Comparison of ENCODE assay signal across 10 cellular contexts in genomic region chr1:153509729-153510354, GRCh38. TPM values are rescaled to one million over a fixed set of nuclear protein-coding genes. Genes with fewer than 3 reads are reported as not detected.
DNase-seq lines count a peak whose midpoint lies in the region; ATAC-seq, FAIRE-seq and TF ChIP-seq lines count a peak whose summit lies in the region.
"Had no signal": no experiment of that assay in that cellular context is flagged by ENCODE, and none has a peak within 500 bp of the region (broad histone marks: within the 10 kb centered on the region; RNA-seq: fewer than 3 reads in every experiment).

No MANE protein-coding gene starts in this region.

- H3K27ac Mint-ChIP-seq in astrocyte (ENCODE audit: unreplicated experiment) = no peak overlapping the region

- no peak for ATAC-seq in lung (ENCODE audit: insufficient read depth, low FRiP score)
- ATAC-seq in stimulated activated naive CD8-positive, alpha-beta T cell treated with anti-CD3 and anti-CD28 coated beads, Interleukin-15, Interleukin-2, amounts not matched to agents 100 U/mL and 50 U/mL, for 24 hours = peak; percentile 44
- no peak for ATAC-seq in GM21619 (IDR thresholded peaks at IDR 0.05; ENCODE audit: unreplicated experiment)
- ATAC-seq in HG03139 (IDR thresholded peaks at IDR 0.05; ENCODE audit: unreplicated experiment) = no peak

- no peaks in the 10 kb centered on the region for H3K27me3 Mint-ChIP-seq in astrocyte (ENCODE audit: low read depth, unreplicated experiment)

- no peaks in the 10 kb centered on the region for H3K9me2 ChIP-seq in Karpas-422 (replicated peaks; ENCODE audit: insufficient read depth, low read length)

- H3K9ac ChIP-seq in Karpas-422 (ENCODE audit: low read length) (no peak overlapping the region), astrocyte (ENCODE audit: low read length) (no peak overlapping the region)

- H3K4me2 ChIP-seq in Karpas-422 (ENCODE audit: low read depth, low read length, poor library complexity, severe bottlenecking) (no peak overlapping the region), astrocyte (ENCODE audit: low read length) (no peak overlapping the region)

- H3K4me3 Mint-ChIP-seq in astrocyte (ENCODE audit: unreplicated experiment) = peak overlapping the region; percentile 15

- no peaks in the 10 kb centered on the region for H3K9me3 ChIP-seq in Karpas-422 (ENCODE audit: low read length)
- H3K9me3 ChIP-seq in astrocyte (ENCODE audit: insufficient read depth, low read depth, low read length) = no peaks in the 10 kb centered on the region
- H3K9me3 ChIP-seq in lung (ENCODE audit: control insufficient read depth in 2 of 2, insufficient read depth in 1 of 2, low read length in 1 of 2) = no peaks in the 10 kb centered on the region
- H3K9me3 ChIP-seq: thyroid gland had no signal

- H3K4me3 ChIP-seq in Karpas-422 (ENCODE audit: low read length) (no peak overlapping the region), astrocyte (ENCODE audit: insufficient read depth, low read depth, low read length) (no peak overlapping the region), lung (no peak overlapping the region)
- H3K4me3 ChIP-seq: thyroid gland had no signal

- 56 to 72% methylated on average over 4 of the region's 4 CpGs for WGBS in lung, 2 donors

- H3K36me3 ChIP-seq in Karpas-422 (ENCODE audit: insufficient read depth, low read length) (no peaks in the 10 kb centered on the region), astrocyte (ENCODE audit: insufficient read depth, low read length) (no peaks in the 10 kb centered on the region), lung (ENCODE audit: control insufficient read depth in 2 of 2, insufficient read depth in 2 of 2, low read length in 2 of 2) (no peaks in the 10 kb centered on the region)
- H3K36me3 ChIP-seq: thyroid gland had no signal

- H3K27me3 ChIP-seq in Karpas-422 (ENCODE audit: low read length) (no peaks in the 10 kb centered on the region), astrocyte (ENCODE audit: insufficient read depth, low read length) (no peaks in the 10 kb centered on the region), lung (ENCODE audit: control insufficient read depth, insufficient read depth) (no peaks in the 10 kb centered on the region)
- H3K27me3 ChIP-seq: thyroid gland had no signal

- DNase-seq in DMS53 (lab: John Stamatoyannopoulos, UW) (peak; percentile 73), Karpas-422 (peak; percentile 80), T-helper 22 cell (ENCODE audit: low read depth) (peak; percentile 22), astrocyte (ENCODE audit: low read depth) (no peak), lung (ENCODE audit: low spot score) (peak; percentile 59)
- peak; percentile 81 for DNase-seq in stimulated activated naive CD8-positive, alpha-beta T cell treated with anti-CD3 and anti-CD28 coated beads, Interleukin-15, Interleukin-2, amounts not matched to agents 100 U/mL and 50 U/mL, for 24 hours

- FAIRE-seq in astrocyte (lab: Jason Lieb, UNC) = no peak

- H3K27ac ChIP-seq in Karpas-422 (ENCODE audit: low read length) (no peak overlapping the region), astrocyte (ENCODE audit: low read depth, low read length) (no peak overlapping the region), lung (ENCODE audit: low read depth in 1 of 2, low read length in 1 of 2) (no peak overlapping the region)
- H3K27ac ChIP-seq: thyroid gland had no signal

- no peaks in the 10 kb centered on the region for H3K36me3 Mint-ChIP-seq in astrocyte (ENCODE audit: low read depth, unreplicated experiment)

- H3K4me1 ChIP-seq in Karpas-422 (ENCODE audit: low read length) = no peaks in the 10 kb centered on the region
- H3K4me1 ChIP-seq in astrocyte (ENCODE audit: insufficient read depth, low read length) = peaks cover 21% of the 10 kb centered on the region
- H3K4me1 ChIP-seq in lung (ENCODE audit: control insufficient read depth in 2 of 2, insufficient read depth in 2 of 2, low read length in 2 of 2) = peaks cover 0 to 4% of the 10 kb centered on the region in 2 donors

- H3K79me2 ChIP-seq in Karpas-422 (ENCODE audit: low read length) (no peaks in the 10 kb centered on the region), astrocyte (ENCODE audit: insufficient read depth, low read length) (no peaks in the 10 kb centered on the region)

- no peak overlapping the region; the same call in 1 of the 2 replicates for H2AFZ ChIP-seq in Karpas-422 (ENCODE audit: low read length)
- H2AFZ ChIP-seq in astrocyte (ENCODE audit: low read depth, low read length) = no peak overlapping the region

- H4K20me1 ChIP-seq in Karpas-422 (ENCODE audit: insufficient read depth, low read depth, low read length) (no peaks in the 10 kb centered on the region), astrocyte (ENCODE audit: insufficient read depth, low read length) (no peaks in the 10 kb centered on the region)

- peaks cover 23% of the 10 kb centered on the region for H3K4me1 Mint-ChIP-seq in astrocyte (ENCODE audit: low read depth, unreplicated experiment)

- peaks cover 2% of the 10 kb centered on the region for H3K9me3 Mint-ChIP-seq in astrocyte (ENCODE audit: unreplicated experiment)

- TF ChIP-seq CTCF in astrocyte (IDR thresholded peaks at IDR 0.05; ENCODE audit: insufficient read depth, low read depth, low read length) (peak; percentile 74), lung (IDR thresholded peaks at IDR 0.05; ENCODE audit: control extremely low read depth, extremely low read depth) (peak; percentile 37)

RNA-seq across cellular contexts. Expression of gene S100A6, which starts 25.9 kb away (rescaled TPM):
- 26.8 and 43.3 TPM in 2 replicates for total RNA-seq in Karpas-422 (2014; rRNA removed; shearing (Covaris generic); ENCODE audit: low replicate concordance)
- total RNA-seq in astrocyte (74.4 and 125 TPM in 2 replicates), lung (1,000 to 10,000 TPM in 1 of 2 donors, 100 to 1,000 TPM in 1; 165 to 1,591 TPM)
- over 10,000 TPM in 1 of 2 donors, 1,000 to 10,000 TPM in 1; 2,413 to 10,136 TPM for polyA plus RNA-seq in lung

RNA-seq across cellular contexts. Expression of gene S100A5, which starts 30.9 kb away (rescaled TPM):
- not detected in 2 replicates for total RNA-seq in Karpas-422 (2014; rRNA removed; shearing (Covaris generic); ENCODE audit: low replicate concordance)
- total RNA-seq in astrocyte = 0.39 TPM in 1 of 2 replicates, not detected in the other
- total RNA-seq in lung = under 1 TPM in 1 of 2 donors, not detected in 1; 0.31 TPM
- under 1 TPM; 0.31 to 0.32 TPM for polyA plus RNA-seq in lung

RNA-seq across cellular contexts. Expression of gene S100A4, which starts 35.8 kb away (rescaled TPM):
- 1.2 TPM in 1 of 2 replicates, not detected in the other for total RNA-seq in Karpas-422 (2014; rRNA removed; shearing (Covaris generic); ENCODE audit: low replicate concordance)
- 58.5 and 69.3 TPM in 2 replicates for total RNA-seq in astrocyte
- 100 to 1,000 TPM in 1 of 2 donors, 10 to 100 TPM in 1; 44.0 to 665 TPM for total RNA-seq in lung
- polyA plus RNA-seq in lung = 1,000 to 10,000 TPM in 1 of 2 donors, 100 to 1,000 TPM in 1; 860 to 2,351 TPM

RNA-seq across cellular contexts. Expression of gene S100A3, which starts 39.2 kb away (rescaled TPM):
- total RNA-seq in Karpas-422 (2014; rRNA removed; shearing (Covaris generic); ENCODE audit: low replicate concordance) = not detected in 2 replicates
- total RNA-seq in astrocyte = 12.8 and 14.6 TPM in 2 replicates
- total RNA-seq in lung = 1 to 10 TPM; 3.0 to 5.4 TPM
- 1 to 10 TPM; 6.5 to 8.0 TPM for polyA plus RNA-seq in lung
- total RNA-seq: T-helper 1 cell treated with Interleukin-12 subunit alpha and Interleukin-12 subunit beta and Interleukin-4 antibody, amounts not matched to agents 30 ng/mL and 1 ng/mL, for 36 hours had no signal

RNA-seq across cellular contexts. Expression of gene S100A7, which starts 49.4 kb away (rescaled TPM):
- total RNA-seq in Karpas-422 (2014; rRNA removed; shearing (Covaris generic); ENCODE audit: low replicate concordance) = not detected in 2 replicates
- total RNA-seq in astrocyte (not detected in 2 replicates), lung (not detected)
- under 1 TPM in 1 of 2 donors, not detected in 1; 0.47 TPM for polyA plus RNA-seq in lung
- total RNA-seq: T-helper 1 cell treated with Interleukin-12 subunit alpha and Interleukin-12 subunit beta and Interleukin-4 antibody, amounts not matched to agents 30 ng/mL and 1 ng/mL, for 36 hours; thyroid gland had no signal

Comparison
In these comparisons a context has a peak if more than half of its experiments do, and no peak if none do; other contexts are left out.
1. RNA of gene S100A4, which starts 35.8 kb away (total RNA-seq): 44.0 to 665 TPM in lung and 58.5 to 69.3 TPM in astrocyte; 1.2 TPM in Karpas-422; every median in the first group is over 10 times any median in the second.